25 cellular contexts compared by ENCODE assay signal in genomic region chr18:59928201-59928600, GRCh38.
"Had no signal": no experiment of that assay in that cellular context is flagged by ENCODE, and none has a peak within 500 bp of the region (broad histone marks: within the 10 kb centered on the region; RNA-seq: fewer than 3 reads in every experiment).

No MANE protein-coding gene starts in this region.

- H3K9me3 Mint-ChIP-seq: activated naive CD4-positive, alpha-beta T cell treated with anti-CD3 and anti-CD28 coated beads, Interleukin-2, amount 10 ng/mL, durations not matched to agents 7 days and 5 days; activated naive CD8-positive, alpha-beta T cell treated with anti-CD3 and anti-CD28 coated beads for 36 hours; activated T-cell treated with anti-CD3 and anti-CD28 coated beads, Interleukin-2, amount 50 U/mL, for 24 hours; activated T-helper 1 cell treated with anti-CD3 and anti-CD28 coated beads, Interleukin-12 subunit alpha, Interleukin-12 subunit beta, Interleukin-2, Interleukin-4 antibody, amounts not matched to agents 30 ng/mL and 10 ng/mL and 1 ng/mL, durations not matched to agents 14 hours and 24 hours and 36 hours; WTC11 had no signal

- H3K27ac Mint-ChIP-seq: activated CD8-positive, alpha-beta memory T cell treated with anti-CD3 and anti-CD28 coated beads, Interleukin-2, amount 10 ng/mL, durations not matched to agents 7 days and 5 days; activated naive CD4-positive, alpha-beta T cell treated with anti-CD3 and anti-CD28 coated beads, Interleukin-2, amount 10 ng/mL, durations not matched to agents 7 days and 5 days; IgD-negative memory B cell; T-helper 17 cell; WTC11 had no signal

- H3K36me3 Mint-ChIP-seq: activated naive CD4-positive, alpha-beta T cell treated with anti-CD3 and anti-CD28 coated beads, Interleukin-2, amount 10 ng/mL, durations not matched to agents 7 days and 5 days; activated naive CD8-positive, alpha-beta T cell treated with anti-CD3 and anti-CD28 coated beads for 36 hours; WTC11 had no signal

- H3K27me3 Mint-ChIP-seq: IgD-negative memory B cell had no signal

- H3K27ac ChIP-seq: brain microvascular endothelial cell, cardiac muscle cell, KMS-11, Peyer's patch had no signal

- DNase-seq: activated CD4-positive, CD25-positive, alpha-beta regulatory T cell treated with anti-CD3 and anti-CD28 coated beads, Interleukin-2, amount 50 U/mL, for 72 hours; activated CD8-positive, alpha-beta memory T cell treated with anti-CD3 and anti-CD28 coated beads, Interleukin-2, amount 10 ng/mL, durations not matched to agents 7 days and 5 days; activated gamma-delta T cell treated with Interleukin-2 at 50 U/mL for 16 hours; activated naive CD4-positive, alpha-beta T cell treated with anti-CD3 and anti-CD28 coated beads, Interleukin-2, amount 10 ng/mL, durations not matched to agents 7 days and 5 days; activated naive CD8-positive, alpha-beta T cell treated with anti-CD3 and anti-CD28 coated beads for 36 hours; activated T-cell treated with anti-CD3 and anti-CD28 coated beads, Interleukin-2, amount 50 U/mL, for 24 hours; brain microvascular endothelial cell; cerebellar nuclear complex; NCI-H1092; NCI-H1417; NCI-H1930; NCI-H2171; NCI-H2227 treated with DMSO at 0.1 percent for 48 hours; NCI-H446 treated with DMSO at 0.1 percent for 48 hours; NCI-H526; NCI-H82; Peyer's patch; SHP77 treated with DMSO at 0.1 percent for 48 hours; T-helper 17 cell; T-helper 9 cell had no signal

- H3K4me1 Mint-ChIP-seq: WTC11 had no signal

- H3K4me1 ChIP-seq: Peyer's patch had no signal

- ATAC-seq: activated CD8-positive, alpha-beta memory T cell treated with anti-CD3 and anti-CD28 coated beads, Interleukin-2, amount 10 ng/mL, durations not matched to agents 7 days and 5 days; T-helper 17 cell; WTC11 had no signal

- H3K9ac ChIP-seq: KMS-11 had no signal

- H3K36me3 ChIP-seq: brain microvascular endothelial cell, cardiac muscle cell, Peyer's patch had no signal

- H3K27me3 ChIP-seq: brain microvascular endothelial cell, cardiac muscle cell, Peyer's patch had no signal

- H3K4me3 Mint-ChIP-seq: activated CD8-positive, alpha-beta memory T cell treated with anti-CD3 and anti-CD28 coated beads, Interleukin-2, amount 10 ng/mL, durations not matched to agents 7 days and 5 days; activated naive CD4-positive, alpha-beta T cell treated with anti-CD3 and anti-CD28 coated beads, Interleukin-2, amount 10 ng/mL, durations not matched to agents 7 days and 5 days; activated naive CD8-positive, alpha-beta T cell treated with anti-CD3 and anti-CD28 coated beads for 36 hours; IgD-negative memory B cell; T-helper 17 cell; WTC11 had no signal

- H3K9me3 ChIP-seq: Peyer's patch had no signal

- H3K4me2 ChIP-seq: KMS-11 had no signal

- H3K4me3 ChIP-seq: cardiac muscle cell, Peyer's patch had no signal
